ENCODE assay signal across 15 cellular contexts in genomic region chr6:4983322-4983721, GRCh38. TPM values are rescaled to one million over a fixed set of nuclear protein-coding genes. Genes with fewer than 3 reads are reported as not detected.
DNase-seq lines count a peak whose midpoint lies in the region; ATAC-seq, FAIRE-seq and TF ChIP-seq lines count a peak whose summit lies in the region.
"Had no signal": no experiment of that assay in that cellular context is flagged by ENCODE, and none has a peak within 500 bp of the region (broad histone marks: within the 10 kb centered on the region; RNA-seq: fewer than 3 reads in every experiment).

No MANE protein-coding gene starts in this region.

- peak; percentile 66 for FAIRE-seq in HepG2 (lab: Jason Lieb, UNC)
- no peak for FAIRE-seq in H1 (lab: Jason Lieb, UNC)
- no peak for FAIRE-seq in pancreas (lab: Jason Lieb, UNC)

- CTCF ChIA-PET in HepG2 (lab: Yijun Ruan, JAX; ENCODE audit: low intra/inter-chr PET ratio, low total read pairs), result no interaction called here
- CTCF ChIA-PET in H1 (lab: Charles Lee; ENCODE audit: partially characterized antibody), result interaction anchor here (0.7 to 1.8 kb wide), 5 partner anchors 9 to 74 kb away, joined by 3 to 5 read pairs (median 3); no protein-coding TSS in a partner anchor
- CTCF ChIA-PET in HEK293T (lab: Yijun Ruan, JAX), result no interaction called here

- H3K9me3 ChIP-seq in HepG2 (ENCODE audit: low read length) (peaks cover 9% of the 10 kb centered on the region), right lobe of liver (no peaks in the 10 kb centered on the region), H1 (ENCODE audit: insufficient read depth in 2 of 2, low read depth in 1 of 2, low read length in 1 of 2) (peaks cover 4% of the 10 kb centered on the region in 2 experiments; a peak in 1 of 4 replicates), psoas muscle (peaks cover 8% of the 10 kb centered on the region), pancreas (no peaks in the 10 kb centered on the region)

- H3K18ac ChIP-seq in H1 (ENCODE audit: extremely low read depth, low read length), result no peak overlapping the region

- H3K79me2 ChIP-seq in HepG2 (ENCODE audit: insufficient read depth, low read length) (no peaks in the 10 kb centered on the region), H1 (ENCODE audit: control insufficient read depth in 1 of 2, insufficient read depth in 2 of 2, low read length in 2 of 2) (no peaks in the 10 kb centered on the region)

- H2BK12ac ChIP-seq in H1 (ENCODE audit: low read depth, low read length), result no peak overlapping the region

- no peaks in the 10 kb centered on the region for H3K79me1 ChIP-seq in H1 (ENCODE audit: low read depth, low read length)

- TF ChIP-seq EP300 in HepG2 (IDR thresholded peaks at IDR 0.05; ENCODE audit: low read depth in 2 of 2, low read length in 2 of 2) (no peak), HepG2 (CRISPR knock-in tag; IDR thresholded peaks at IDR 0.05; ENCODE audit: borderline replicate concordance) (no peak), H1 (IDR thresholded peaks at IDR 0.05; ENCODE audit: borderline replicate concordance in 1 of 2, low read depth in 2 of 2, low read length in 2 of 2) (no peak)

- H3K4me1 ChIP-seq in HepG2 (ENCODE audit: insufficient read depth, low read length) (peaks cover 26% of the 10 kb centered on the region), right lobe of liver (no peaks in the 10 kb centered on the region), H1 (replicated peaks in 1 of 4; ENCODE audit: control insufficient read depth in 3 of 4, insufficient read depth in 4 of 4, low read length in 3 of 4) (no peaks in the 10 kb centered on the region), psoas muscle (no peaks in the 10 kb centered on the region), pancreas (no peaks in the 10 kb centered on the region)
- H3K4me1 ChIP-seq: BLaER1 had no signal

- H3K14ac ChIP-seq in H1 (ENCODE audit: insufficient read length), result no peak overlapping the region

- H3K9ac ChIP-seq in HepG2 (ENCODE audit: insufficient read depth, low read depth, low read length) (no peak overlapping the region), H1 (replicated peaks in 1 of 4; ENCODE audit: extremely low read depth in 1 of 4, low read depth in 3 of 4, low read length in 3 of 4) (no peak overlapping the region)
- H3K9ac ChIP-seq: BLaER1 had no signal

- TF ChIP-seq RAD21 in HepG2 (CRISPR knock-in tag; IDR thresholded peaks at IDR 0.05), result no peak
- no peak for TF ChIP-seq RAD21 in H1 (IDR thresholded peaks at IDR 0.05 in 1 of 2, conservative IDR thresholded peaks at IDR 0.05 in 1 of 2; ENCODE audit: low read depth in 2 of 2, low read length in 2 of 2)

- H3K4me3 ChIP-seq in HepG2 (replicated peaks in 1 of 3; ENCODE audit: insufficient read depth in 1 of 3, low read depth in 2 of 3, low read length in 3 of 3), result no peak overlapping the region
- H3K4me3 ChIP-seq in right lobe of liver, result no peak overlapping the region
- H3K4me3 ChIP-seq in H1 (ENCODE audit: extremely low read depth in 1 of 4, insufficient read depth in 2 of 4, low read depth in 3 of 4, low read length in 4 of 4), result no peak overlapping the region
- no peak overlapping the region for H3K4me3 ChIP-seq in psoas muscle
- no peak overlapping the region for H3K4me3 ChIP-seq in pancreas
- H3K4me3 ChIP-seq: BLaER1 had no signal

- TF ChIP-seq CTCF in HepG2 (CRISPR knock-in tag; IDR thresholded peaks at IDR 0.05) (peak; percentile 52), right lobe of liver (IDR thresholded peaks at IDR 0.05) (no peak), H1 (IDR thresholded peaks at IDR 0.05; ENCODE audit: control extremely low read depth in 1 of 3, insufficient read depth in 1 of 3, low read depth in 1 of 3, low read length in 3 of 3) (no peak), psoas muscle (IDR thresholded peaks at IDR 0.05) (no peak), pancreas (IDR thresholded peaks at IDR 0.05) (no peak)

- H3K36me3 ChIP-seq in HepG2 (replicated peaks in 1 of 2; ENCODE audit: control insufficient read depth in 1 of 2, insufficient read depth in 2 of 2, low read length in 2 of 2) (no peaks in the 10 kb centered on the region), right lobe of liver (no peaks in the 10 kb centered on the region), H1 (ENCODE audit: control insufficient read depth in 2 of 4, insufficient read depth in 4 of 4, low read length in 3 of 4) (no peaks in the 10 kb centered on the region), psoas muscle (ENCODE audit: insufficient read depth in 1 of 2, low read depth in 1 of 2) (no peaks in the 10 kb centered on the region), pancreas (no peaks in the 10 kb centered on the region)
- H3K36me3 ChIP-seq: BLaER1 had no signal

- H3K27me3 ChIP-seq in HepG2 (ENCODE audit: control insufficient read depth in 1 of 2, insufficient read depth in 2 of 2, low read length in 2 of 2) (no peaks in the 10 kb centered on the region; a peak in 1 of 5 replicates), right lobe of liver (no peaks in the 10 kb centered on the region), H1 (replicated peaks in 1 of 4; ENCODE audit: control insufficient read depth in 3 of 4, extremely low read depth in 1 of 4, insufficient read depth in 3 of 4, low read length in 3 of 4) (no peaks in the 10 kb centered on the region), psoas muscle (ENCODE audit: insufficient read depth in 3 of 3, low read length in 2 of 3) (no peaks in the 10 kb centered on the region), pancreas (no peaks in the 10 kb centered on the region)
- H3K27me3 ChIP-seq: BLaER1 had no signal

- H3K4me2 ChIP-seq in HepG2 (ENCODE audit: low read depth, low read length), result peak overlapping the region; percentile 52
- H3K4me2 ChIP-seq in H1 (ENCODE audit: insufficient read depth in 1 of 2, low read depth in 2 of 2, low read length in 2 of 2), result no peak overlapping the region
- H3K4me2 ChIP-seq: BLaER1 had no signal

- 0 out of 2 replicates have a peak overlapping the region, but pooled peaks have one; percentile 29 for H2BK15ac ChIP-seq in H1 (ENCODE audit: low read length)

- no peak overlapping the region for H3K27ac ChIP-seq in HepG2 (ENCODE audit: extremely low read length, insufficient read depth, low read length)
- no peak overlapping the region for H3K27ac ChIP-seq in right lobe of liver
- no peak overlapping the region for H3K27ac ChIP-seq in H1 (ENCODE audit: low read depth, low read length)
- no peak overlapping the region for H3K27ac ChIP-seq in psoas muscle
- H3K27ac ChIP-seq in pancreas, result no peak overlapping the region
- H3K27ac ChIP-seq: BLaER1 had no signal

- H2BK120ac ChIP-seq in H1 (replicated peaks; ENCODE audit: low read depth, low read length), result no peak overlapping the region

- POLR2A ChIA-PET in HepG2 (lab: Yijun Ruan, JAX) (interaction anchor here (1.7 kb wide), 1 partner anchor 20 kb away, joined by 8 read pairs; no protein-coding TSS in a partner anchor), H1 (lab: Charles Lee; ENCODE audit: partially characterized antibody) (interaction anchor here (1.2 to 1.5 kb wide), 2 partner anchors 9 to 18 kb away, joined by 3 read pairs; no protein-coding TSS in a partner anchor), HEK293T (lab: Yijun Ruan, JAX) (interaction anchor here (1.7 kb wide), 1 partner anchor 9 kb away, joined by 4 read pairs; no protein-coding TSS in a partner anchor)

- no peak overlapping the region for H4K91ac ChIP-seq in H1 (replicated peaks; ENCODE audit: insufficient read length, low read length)

- H4K5ac ChIP-seq in H1 (ENCODE audit: insufficient read length, low read depth, low read length), result no peak overlapping the region

- DNase-seq in HepG2 (ENCODE audit: low spot score) (peak; percentile 21), right lobe of liver (no peak), SKM-1 (lab: John Stamatoyannopoulos, UW; ENCODE audit: unreplicated experiment) (peak; percentile 11), H1 (ENCODE audit: low read depth in 1 of 2, low spot score in 2 of 2) (no peak), psoas muscle (no peak), pancreas (no peak), HEK293T (ENCODE audit: extremely low spot score) (no peak)
- DNase-seq: 8988T; Calu3; CD4-positive, alpha-beta memory T cell; DMS79 treated with DMSO at 0.1 percent for 48 hours; GF-D8; GOT3; H9 had no signal

- 37% methylated on average over 6 of the region's 6 CpGs for WGBS in HepG2 (ENCODE audit: low lambda C conversion rate)
- 64% methylated on average over 2 of the region's 6 CpGs for WGBS in right lobe of liver (ENCODE audit: insufficient coverage, low coverage, low lambda C conversion rate, missing lambda C conversion rate)
- 89% methylated on average over 6 of the region's 6 CpGs; no CpG with 5 or more reads in 1 of the 2 experiments for WGBS in H1 (ENCODE audit: extremely low coverage in 1 of 2, insufficient coverage in 1 of 2, insufficient read length in 1 of 2, insufficient replicate concordance in 2 of 2, low coverage in 1 of 2, low lambda C conversion rate in 2 of 2, missing lambda C conversion rate in 1 of 2), 2 experiments
- WGBS in psoas muscle, 3 donors, result 77 to 80% (median 78%) methylated on average over 6 of the region's 6 CpGs
- 52 to 53% methylated on average over 6 of the region's 6 CpGs for WGBS in pancreas, 2 donors

- no peak overlapping the region for H2BK20ac ChIP-seq in H1 (ENCODE audit: low read length)

- TF ChIP-seq POLR2A in HepG2 (IDR thresholded peaks at IDR 0.05; ENCODE audit: insufficient read depth in 1 of 2, low read depth in 2 of 2, low read length in 2 of 2) (no peak), right lobe of liver (IDR thresholded peaks at IDR 0.05) (no peak), H1 (IDR thresholded peaks at IDR 0.05; ENCODE audit: control extremely low read depth in 1 of 2, low read depth in 2 of 2, low read length in 2 of 2) (no peak)

- H2AK5ac ChIP-seq in H1 (ENCODE audit: low read depth, low read length), result no peak overlapping the region

- H4K20me1 ChIP-seq in HepG2 (ENCODE audit: insufficient read depth, low read length) (no peaks in the 10 kb centered on the region), H1 (replicated peaks in 1 of 2; ENCODE audit: control insufficient read depth in 1 of 2, insufficient read depth in 2 of 2, low read length in 2 of 2) (no peaks in the 10 kb centered on the region)
- H4K20me1 ChIP-seq: BLaER1 had no signal

- no peak overlapping the region for H3K23ac ChIP-seq in H1 (ENCODE audit: insufficient read length)

- H3K4ac ChIP-seq in H1 (replicated peaks; ENCODE audit: insufficient read length, low read depth, low read length), result no peak overlapping the region

- in situ Hi-C loops in HepG2 (cut with HindIII; ENCODE audit: extremely low pct_ligation_motif_present, low pct_unique_long_range_greater_than_20kb), result no loop called here

- H2AFZ ChIP-seq in HepG2 (ENCODE audit: low read length) (no peak overlapping the region), H1 (ENCODE audit: low read length) (no peak overlapping the region)

- no peaks in the 10 kb centered on the region for H3K23me2 ChIP-seq in H1 (ENCODE audit: low read depth, low read length)

- no peak overlapping the region for H3K56ac ChIP-seq in H1 (replicated peaks; ENCODE audit: insufficient read length, low read depth, low read length)

- no TSS peak for BruUV-seq in HepG2 (replicated peaks; lab: Mats Ljungman, UMichigan)

- no peak overlapping the region for H4K8ac ChIP-seq in H1 (ENCODE audit: extremely low read depth, insufficient read depth, low read length)

- H2BK5ac ChIP-seq in H1 (ENCODE audit: low read depth, low read length), result no peak overlapping the region

- ATAC-seq in HepG2 (peak; percentile 69), right lobe of liver (no peak), psoas muscle (no peak), pancreas (no peak)

- intact Hi-C loops in HepG2 (cut with micrococcal nuclease; ENCODE audit: unreplicated experiment), result no loop called here
- intact Hi-C loops in right lobe of liver (cut with DNase I), result no loop called here
- intact Hi-C loops in psoas muscle (cut with DNase I), result no loop called here
- intact Hi-C loops in pancreas (cut with DNase I), result no loop called here

RNA-seq across cellular contexts. Expression of gene RPP40, which starts 20.5 kb away (rescaled TPM):
- total RNA-seq in HepG2 (2016; rRNA removed; fragmentation: Illumina TruSeq; extraction: Trizol) (41.2 and 64.0 TPM in 2 replicates), right lobe of liver (10 to 100 TPM in 1 of 6 experiments, 1 to 10 TPM in 5; 2.8 to 15.5 (median 5.5) TPM), psoas muscle (10 to 100 TPM in 1 of 4 donors, 1 to 10 TPM in 3; 4.2 to 11.8 (median 5.4) TPM), pancreas (1 to 10 TPM in 5 of 6 donors, under 1 TPM in 1; 0.97 to 3.7 (median 2.7) TPM)
- total RNA-seq in HepG2 (2016; cell fraction: cytosol; rRNA removed; fragmentation: Illumina TruSeq; extraction: Trizol; ENCODE audit: low read depth), result 6.2 and 9.4 TPM in 2 replicates
- total RNA-seq in HepG2 (2016; cell fraction: insoluble cytoplasmic fraction; rRNA removed; fragmentation: Illumina TruSeq; extraction: Trizol), result 44.8 and 65.5 TPM in 2 replicates
- total RNA-seq in HepG2 (2016; cell fraction: membrane; rRNA removed; fragmentation: Illumina TruSeq; extraction: Trizol), result 13.3 and 13.7 TPM in 2 replicates
- total RNA-seq in HepG2 (2016; cell fraction: nucleus; rRNA removed; fragmentation: Illumina TruSeq; extraction: Trizol), result 22.1 and 24.0 TPM in 2 replicates
- polyA plus RNA-seq in HepG2 (2011; rRNA removed) (18.0 and 19.4 TPM in 2 replicates), H1 (2011; rRNA removed) (5.1 and 7.0 TPM in 2 replicates), psoas muscle (10 to 100 TPM in 1 of 3 donors, 1 to 10 TPM in 2; 9.3 to 34.5 (median 9.6) TPM), pancreas (1 to 10 TPM; 1.9 to 2.4 TPM)
- 7.7 and 14.3 TPM in 2 replicates for polyA plus RNA-seq in HepG2 (2011; cell fraction: cytosol; rRNA removed)
- polyA plus RNA-seq in HepG2 (2011; cell fraction: nucleus; rRNA removed), result 6.5 and 6.6 TPM in 2 replicates
- polyA plus RNA-seq in HepG2 (2012), result 26.7 and 29.8 TPM in 2 replicates
- 15.4 and 17.1 TPM in 2 replicates for polyA plus RNA-seq in HepG2 (2016; cell fraction: cytosol; fragmentation: Illumina TruSeq; extraction: Trizol; ENCODE audit: low read depth)
- polyA plus RNA-seq in HepG2 (2016; cell fraction: insoluble cytoplasmic fraction; fragmentation: Illumina TruSeq; extraction: Trizol; ENCODE audit: low read depth), result 66.0 and 77.9 TPM in 2 replicates
- polyA plus RNA-seq in HepG2 (2016; cell fraction: membrane; fragmentation: Illumina TruSeq; extraction: Trizol; ENCODE audit: low read depth), result 17.5 and 18.0 TPM in 2 replicates
- 29.6 and 31.9 TPM in 2 replicates for polyA plus RNA-seq in HepG2 (2016; cell fraction: nucleus; fragmentation: Illumina TruSeq; extraction: Trizol; ENCODE audit: insufficient read depth, low read depth)
- polyA minus RNA-seq in HepG2 (2011; rRNA and poly(A)+ RNA removed; ENCODE audit: low replicate concordance), result 9.4 and 13.4 TPM in 2 replicates
- polyA minus RNA-seq in HepG2 (2011; cell fraction: cytosol; rRNA and poly(A)+ RNA removed), result 6.6 and 7.6 TPM in 2 replicates
- 24.3 and 26.1 TPM in 2 replicates for polyA minus RNA-seq in HepG2 (2011; cell fraction: nucleus; rRNA and poly(A)+ RNA removed)
- 15.7 and 17.1 TPM in 2 replicates for total RNA-seq in H1 (2021; fragmentation: NEBNext Ultra II Directional; extraction: Animal tissue kit (Norgen Biotek cat#: 25700))
- polyA plus RNA-seq in H1 (2011; cell fraction: cytosol; rRNA removed), result 8.8 TPM
- 3.6 TPM for polyA plus RNA-seq in H1 (2011; cell fraction: nucleus; rRNA removed)
- 10.1 to 15.2 TPM (median 10.3 TPM) in 4 replicates for polyA plus RNA-seq in H1 (2012, experiment 1 of 2)
- polyA plus RNA-seq in H1 (2012, experiment 2 of 2), result 7.5 TPM
- polyA plus RNA-seq in H1 (2013, experiment 1 of 2), result 10.9 TPM
- polyA plus RNA-seq in H1 (2013, experiment 2 of 2), result 12.1 TPM
- 3.3 and 4.9 TPM in 2 replicates for polyA minus RNA-seq in H1 (2011; rRNA and poly(A)+ RNA removed)
- 4.3 TPM for polyA minus RNA-seq in H1 (2011; cell fraction: cytosol; rRNA and poly(A)+ RNA removed)
- 4.4 TPM for polyA minus RNA-seq in H1 (2011; cell fraction: nucleus; rRNA and poly(A)+ RNA removed)

Comparison
In these comparisons a context has a peak if more than half of its experiments do, and no peak if none do; other contexts are left out.
1. DNase-seq: peak in HepG2 (single experiment) and SKM-1 (single experiment); none in right lobe of liver (0 of 3), H1 (0 of 2), psoas muscle (0 of 2), pancreas (0 of 6) and HEK293T (single experiment).
2. Of the 41 proteins assayed by ChIP-seq in both HepG2 and H1: peak only in HepG2: CEBPB and CTCF; only in H1: none; in both: none; in neither: 39.